ENCODE assay signal across 13 cellular contexts in genomic region chr11:61364012-61364396, GRCh38. TPM values are rescaled to one million over a fixed set of nuclear protein-coding genes. Genes with fewer than 3 reads are reported as not detected.
DNase-seq lines count a peak whose midpoint lies in the region; ATAC-seq, FAIRE-seq and TF ChIP-seq lines count a peak whose summit lies in the region.
"Had no signal": no experiment of that assay in that cellular context is flagged by ENCODE, and none has a peak within 500 bp of the region (broad histone marks: within the 10 kb centered on the region; RNA-seq: fewer than 3 reads in every experiment).

No MANE protein-coding gene starts in this region.

- FAIRE-seq in HepG2 (lab: Jason Lieb, UNC) = no peak

- CTCF ChIA-PET in HepG2 (lab: Yijun Ruan, JAX; ENCODE audit: low intra/inter-chr PET ratio, low total read pairs) = no interaction called here

- H3K27me3 Mint-ChIP-seq in T-helper 17 cell (no peaks in the 10 kb centered on the region), chondrocyte (ENCODE audit: low read depth) (no peaks in the 10 kb centered on the region), type B pancreatic cell (no peaks in the 10 kb centered on the region)

- intact Hi-C loops in HepG2 (cut with micrococcal nuclease; ENCODE audit: unreplicated experiment) = no loop called here
- intact Hi-C loops in right lobe of liver (cut with DNase I) = no loop called here

- peaks cover 9 to 42% of the 10 kb centered on the region in 2 experiments for H3K36me3 ChIP-seq in HepG2 (replicated peaks in 1 of 2; ENCODE audit: control insufficient read depth in 1 of 2, insufficient read depth in 2 of 2, low read length in 2 of 2)
- peaks cover 0 to 44% (median 15%) of the 10 kb centered on the region in 4 donors for H3K36me3 ChIP-seq in right lobe of liver

- no peaks in the 10 kb centered on the region for H4K20me1 ChIP-seq in HepG2 (ENCODE audit: insufficient read depth, low read length)

- no peak overlapping the region for H3K4me3 Mint-ChIP-seq in T-helper 17 cell
- H3K4me3 Mint-ChIP-seq in chondrocyte (ENCODE audit: unreplicated experiment) = peak overlapping the region; percentile 93
- H3K4me3 Mint-ChIP-seq in type B pancreatic cell = peak overlapping the region; percentile 100

- peaks cover 17% of the 10 kb centered on the region for H3K79me2 ChIP-seq in HepG2 (ENCODE audit: insufficient read depth, low read length)

- TF ChIP-seq POLR2A in HepG2 (IDR thresholded peaks at IDR 0.05; ENCODE audit: insufficient read depth in 1 of 2, low read depth in 2 of 2, low read length in 2 of 2) = no peak
- no peak for TF ChIP-seq POLR2A in right lobe of liver (IDR thresholded peaks at IDR 0.05)

- no peak overlapping the region for H2AFZ ChIP-seq in HepG2 (ENCODE audit: low read length)

- H3K4me1 ChIP-seq in HepG2 (ENCODE audit: insufficient read depth, low read length) (peaks cover 31% of the 10 kb centered on the region), right lobe of liver (peaks cover 0 to 33% (median 9%) of the 10 kb centered on the region in 4 donors)

- 94% methylated on average over 2 of the region's 2 CpGs for WGBS in HepG2 (ENCODE audit: low lambda C conversion rate)
- WGBS in right lobe of liver (ENCODE audit: insufficient coverage, low coverage, low lambda C conversion rate, missing lambda C conversion rate) = 100% methylated on average over 2 of the region's 2 CpGs

- no peaks in the 10 kb centered on the region for H3K9me3 ChIP-seq in HepG2 (ENCODE audit: low read length)
- no peaks in the 10 kb centered on the region for H3K9me3 ChIP-seq in right lobe of liver
- H3K9me3 ChIP-seq in T-helper 17 cell (ENCODE audit: control insufficient read depth, low read length, poor library complexity, severe bottlenecking) = no peaks in the 10 kb centered on the region

- peaks cover 2% of the 10 kb centered on the region for H3K36me3 Mint-ChIP-seq in T-helper 17 cell (ENCODE audit: low read depth)
- H3K36me3 Mint-ChIP-seq in chondrocyte (ENCODE audit: low read depth) = peaks cover 12% of the 10 kb centered on the region
- peaks cover 14% of the 10 kb centered on the region for H3K36me3 Mint-ChIP-seq in type B pancreatic cell

- H3K4me1 Mint-ChIP-seq in T-helper 17 cell = peaks cover 21% of the 10 kb centered on the region
- H3K4me1 Mint-ChIP-seq in chondrocyte (ENCODE audit: low read depth) = peaks cover 49% of the 10 kb centered on the region
- H3K4me1 Mint-ChIP-seq in type B pancreatic cell (ENCODE audit: unreplicated experiment) = peaks cover 28% of the 10 kb centered on the region

- no peak overlapping the region for H3K9ac ChIP-seq in HepG2 (ENCODE audit: insufficient read depth, low read depth, low read length)

- no peak for DNase-seq in HepG2 (ENCODE audit: low spot score)
- no peak for DNase-seq in right lobe of liver
- no peak for DNase-seq in T-helper 17 cell
- DNase-seq in chondrocyte (ENCODE audit: low spot score) = no peak
- DNase-seq in type B pancreatic cell (ENCODE audit: extremely low spot score, unreplicated experiment) = no peak
- DNase-seq in SHP77 treated with DMSO at 0.1 percent for 48 hours (lab: John Stamatoyannopoulos, UW) = no peak
- no peak for DNase-seq in activated effector memory CD4-positive, alpha-beta T cell treated with Interleukin-2 at 50 U/mL for 16 hours
- DNase-seq: anterior cingulate cortex; NCI-H1417; retina; stimulated activated CD4-positive, alpha-beta T cell treated with anti-CD3 and anti-CD28 coated beads, Interleukin-2, amount 100 ng/mL, for 24 hours; stimulated activated CD8-positive, alpha-beta memory T cell treated with anti-CD3 and anti-CD28 coated beads, Interleukin-4, amount 100 ng/mL, for 48 hours had no signal

- no peak for TF ChIP-seq EP300 in HepG2 (IDR thresholded peaks at IDR 0.05; ENCODE audit: low read depth in 2 of 2, low read length in 2 of 2)
- no peak for TF ChIP-seq EP300 in HepG2 (CRISPR knock-in tag; IDR thresholded peaks at IDR 0.05; ENCODE audit: borderline replicate concordance)

- no peak for TF ChIP-seq RAD21 in HepG2 (CRISPR knock-in tag; IDR thresholded peaks at IDR 0.05)

- H3K4me2 ChIP-seq in HepG2 (ENCODE audit: low read depth, low read length) = peak overlapping the region; percentile 81; the same call in 1 of the 2 replicates

- POLR2A ChIA-PET in HepG2 (lab: Yijun Ruan, JAX) = interaction anchor here (4.2 to 9.9 kb wide), 2 partner anchors 29 kb away, joined by 64 to 146 read pairs; partner anchors contain the start of genes DDB1, TKFC and TMEM216

- H3K27ac Mint-ChIP-seq in T-helper 17 cell (peak overlapping the region; percentile 34), chondrocyte (ENCODE audit: unreplicated experiment) (peak overlapping the region; percentile 8), type B pancreatic cell (peak overlapping the region; percentile 59)

- no peak for TF ChIP-seq CTCF in HepG2 (CRISPR knock-in tag; IDR thresholded peaks at IDR 0.05)
- TF ChIP-seq CTCF in right lobe of liver (IDR thresholded peaks at IDR 0.05) = no peak
- TF ChIP-seq CTCF in chondrocyte (IDR thresholded peaks at IDR 0.05) = no peak
- no peak for TF ChIP-seq CTCF in type B pancreatic cell (conservative IDR thresholded peaks at IDR 0.05)

- ATAC-seq in HepG2 (no peak), right lobe of liver (no peak), T-helper 17 cell (no peak), HG03135 (IDR thresholded peaks at IDR 0.05; ENCODE audit: unreplicated experiment) (no peak)

- BruUV-seq in HepG2 (replicated peaks; lab: Mats Ljungman, UMichigan) = no TSS peak

- H3K27ac ChIP-seq in HepG2 (ENCODE audit: extremely low read length, insufficient read depth, low read length) (no peak overlapping the region), right lobe of liver (no peak overlapping the region)

- in situ Hi-C loops in HepG2 (cut with HindIII; ENCODE audit: extremely low pct_ligation_motif_present, low pct_unique_long_range_greater_than_20kb) = no loop called here

- H3K27me3 ChIP-seq in HepG2 (ENCODE audit: control insufficient read depth in 1 of 2, insufficient read depth in 2 of 2, low read length in 2 of 2) (no peaks in the 10 kb centered on the region; a peak in 1 of 5 replicates), right lobe of liver (no peaks in the 10 kb centered on the region)

- H3K9me3 Mint-ChIP-seq in chondrocyte (ENCODE audit: low read depth) (no peaks in the 10 kb centered on the region), type B pancreatic cell (no peaks in the 10 kb centered on the region)

- H3K4me3 ChIP-seq in HepG2 (replicated peaks in 1 of 3; ENCODE audit: insufficient read depth in 1 of 3, low read depth in 2 of 3, low read length in 3 of 3) (no peak overlapping the region; a peak in 1 of 6 replicates), right lobe of liver (no peak overlapping the region)

RNA-seq across cellular contexts. Expression of gene TMEM138, which starts 1.8 kb away (rescaled TPM):
- total RNA-seq in HepG2 (2016; rRNA removed; fragmentation: Illumina TruSeq; extraction: Trizol) (29.7 and 43.5 TPM in 2 replicates), right lobe of liver (10 to 100 TPM; 18.2 to 41.0 (median 26.4) TPM), T-helper 17 cell (10 to 100 TPM; 46.1 to 48.9 TPM), chondrocyte (39.2 to 60.0 TPM (median 46.7 TPM) in 3 replicates), type B pancreatic cell (ENCODE audit: low replicate concordance) (35.3 and 54.5 TPM in 2 replicates)
- total RNA-seq in HepG2 (2016; cell fraction: cytosol; rRNA removed; fragmentation: Illumina TruSeq; extraction: Trizol; ENCODE audit: low read depth) = 51.3 and 54.5 TPM in 2 replicates
- total RNA-seq in HepG2 (2016; cell fraction: insoluble cytoplasmic fraction; rRNA removed; fragmentation: Illumina TruSeq; extraction: Trizol) = 30.1 and 40.0 TPM in 2 replicates
- total RNA-seq in HepG2 (2016; cell fraction: membrane; rRNA removed; fragmentation: Illumina TruSeq; extraction: Trizol) = 36.1 and 36.5 TPM in 2 replicates
- total RNA-seq in HepG2 (2016; cell fraction: nucleus; rRNA removed; fragmentation: Illumina TruSeq; extraction: Trizol) = 41.2 and 47.0 TPM in 2 replicates
- 51.0 and 61.0 TPM in 2 replicates for polyA plus RNA-seq in HepG2 (2011; rRNA removed)
- 21.8 and 35.0 TPM in 2 replicates for polyA plus RNA-seq in HepG2 (2011; cell fraction: cytosol; rRNA removed)
- 63.4 and 76.1 TPM in 2 replicates for polyA plus RNA-seq in HepG2 (2011; cell fraction: nucleus; rRNA removed)
- 17.6 and 19.2 TPM in 2 replicates for polyA plus RNA-seq in HepG2 (2012)
- 15.5 and 18.0 TPM in 2 replicates for polyA plus RNA-seq in HepG2 (2016; cell fraction: cytosol; fragmentation: Illumina TruSeq; extraction: Trizol; ENCODE audit: low read depth)
- polyA plus RNA-seq in HepG2 (2016; cell fraction: insoluble cytoplasmic fraction; fragmentation: Illumina TruSeq; extraction: Trizol; ENCODE audit: low read depth) = 42.8 and 45.1 TPM in 2 replicates
- 24.2 and 30.4 TPM in 2 replicates for polyA plus RNA-seq in HepG2 (2016; cell fraction: membrane; fragmentation: Illumina TruSeq; extraction: Trizol; ENCODE audit: low read depth)
- polyA plus RNA-seq in HepG2 (2016; cell fraction: nucleus; fragmentation: Illumina TruSeq; extraction: Trizol; ENCODE audit: insufficient read depth, low read depth) = 85.3 and 100 TPM in 2 replicates
- polyA minus RNA-seq in HepG2 (2011; rRNA and poly(A)+ RNA removed; ENCODE audit: low replicate concordance) = 50.4 and 173 TPM in 2 replicates
- polyA minus RNA-seq in HepG2 (2011; cell fraction: cytosol; rRNA and poly(A)+ RNA removed) = 9.5 and 9.6 TPM in 2 replicates
- polyA minus RNA-seq in HepG2 (2011; cell fraction: nucleus; rRNA and poly(A)+ RNA removed) = 41.6 and 57.1 TPM in 2 replicates

RNA-seq across cellular contexts. Expression of gene CYB561A3, which starts 2.3 kb away (rescaled TPM):
- total RNA-seq in HepG2 (2016; rRNA removed; fragmentation: Illumina TruSeq; extraction: Trizol) (11.5 and 14.9 TPM in 2 replicates), right lobe of liver (10 to 100 TPM; 25.6 to 41.8 (median 35.2) TPM), T-helper 17 cell (10 to 100 TPM; 32.4 to 35.6 TPM), chondrocyte (40.8 to 60.0 TPM (median 41.4 TPM) in 3 replicates), type B pancreatic cell (ENCODE audit: low replicate concordance) (34.9 and 35.0 TPM in 2 replicates)
- total RNA-seq in HepG2 (2016; cell fraction: cytosol; rRNA removed; fragmentation: Illumina TruSeq; extraction: Trizol; ENCODE audit: low read depth) = 5.6 and 5.9 TPM in 2 replicates
- 11.8 and 15.0 TPM in 2 replicates for total RNA-seq in HepG2 (2016; cell fraction: insoluble cytoplasmic fraction; rRNA removed; fragmentation: Illumina TruSeq; extraction: Trizol)
- 15.7 and 17.1 TPM in 2 replicates for total RNA-seq in HepG2 (2016; cell fraction: membrane; rRNA removed; fragmentation: Illumina TruSeq; extraction: Trizol)
- total RNA-seq in HepG2 (2016; cell fraction: nucleus; rRNA removed; fragmentation: Illumina TruSeq; extraction: Trizol) = 11.9 and 12.4 TPM in 2 replicates
- 11.4 and 14.7 TPM in 2 replicates for polyA plus RNA-seq in HepG2 (2011; rRNA removed)
- 19.7 and 21.5 TPM in 2 replicates for polyA plus RNA-seq in HepG2 (2011; cell fraction: cytosol; rRNA removed)
- polyA plus RNA-seq in HepG2 (2011; cell fraction: nucleus; rRNA removed) = 30.1 and 37.5 TPM in 2 replicates
- polyA plus RNA-seq in HepG2 (2012) = 10.9 and 13.2 TPM in 2 replicates
- 4.6 and 6.4 TPM in 2 replicates for polyA plus RNA-seq in HepG2 (2016; cell fraction: cytosol; fragmentation: Illumina TruSeq; extraction: Trizol; ENCODE audit: low read depth)
- 8.9 and 11.0 TPM in 2 replicates for polyA plus RNA-seq in HepG2 (2016; cell fraction: insoluble cytoplasmic fraction; fragmentation: Illumina TruSeq; extraction: Trizol; ENCODE audit: low read depth)
- 11.1 and 11.3 TPM in 2 replicates for polyA plus RNA-seq in HepG2 (2016; cell fraction: membrane; fragmentation: Illumina TruSeq; extraction: Trizol; ENCODE audit: low read depth)
- polyA plus RNA-seq in HepG2 (2016; cell fraction: nucleus; fragmentation: Illumina TruSeq; extraction: Trizol; ENCODE audit: insufficient read depth, low read depth) = 20.3 and 20.7 TPM in 2 replicates
- polyA minus RNA-seq in HepG2 (2011; rRNA and poly(A)+ RNA removed; ENCODE audit: low replicate concordance) = 41.4 and 173 TPM in 2 replicates
- 4.7 and 8.0 TPM in 2 replicates for polyA minus RNA-seq in HepG2 (2011; cell fraction: cytosol; rRNA and poly(A)+ RNA removed)
- 9.4 and 9.7 TPM in 2 replicates for polyA minus RNA-seq in HepG2 (2011; cell fraction: nucleus; rRNA and poly(A)+ RNA removed)

RNA-seq across cellular contexts. Expression of gene TMEM216, which starts 28.4 kb away (rescaled TPM):
- 25.2 and 25.4 TPM in 2 replicates for total RNA-seq in HepG2 (2016; rRNA removed; fragmentation: Illumina TruSeq; extraction: Trizol)
- 33.0 and 38.9 TPM in 2 replicates for total RNA-seq in HepG2 (2016; cell fraction: cytosol; rRNA removed; fragmentation: Illumina TruSeq; extraction: Trizol; ENCODE audit: low read depth)
- 23.9 and 27.8 TPM in 2 replicates for total RNA-seq in HepG2 (2016; cell fraction: insoluble cytoplasmic fraction; rRNA removed; fragmentation: Illumina TruSeq; extraction: Trizol)
- total RNA-seq in HepG2 (2016; cell fraction: membrane; rRNA removed; fragmentation: Illumina TruSeq; extraction: Trizol) = 43.9 and 52.8 TPM in 2 replicates
- total RNA-seq in HepG2 (2016; cell fraction: nucleus; rRNA removed; fragmentation: Illumina TruSeq; extraction: Trizol) = 15.8 and 17.5 TPM in 2 replicates
- 53.7 and 60.1 TPM in 2 replicates for polyA plus RNA-seq in HepG2 (2011; rRNA removed)
- polyA plus RNA-seq in HepG2 (2011; cell fraction: cytosol; rRNA removed) = 44.7 and 56.5 TPM in 2 replicates
- 20.0 and 25.6 TPM in 2 replicates for polyA plus RNA-seq in HepG2 (2011; cell fraction: nucleus; rRNA removed)
- polyA plus RNA-seq in HepG2 (2012) = 17.5 and 21.3 TPM in 2 replicates
- polyA plus RNA-seq in HepG2 (2016; cell fraction: cytosol; fragmentation: Illumina TruSeq; extraction: Trizol; ENCODE audit: low read depth) = 45.4 and 52.3 TPM in 2 replicates
- polyA plus RNA-seq in HepG2 (2016; cell fraction: insoluble cytoplasmic fraction; fragmentation: Illumina TruSeq; extraction: Trizol; ENCODE audit: low read depth) = 31.2 and 31.8 TPM in 2 replicates
- 53.1 and 57.7 TPM in 2 replicates for polyA plus RNA-seq in HepG2 (2016; cell fraction: membrane; fragmentation: Illumina TruSeq; extraction: Trizol; ENCODE audit: low read depth)
- polyA plus RNA-seq in HepG2 (2016; cell fraction: nucleus; fragmentation: Illumina TruSeq; extraction: Trizol; ENCODE audit: insufficient read depth, low read depth) = 33.0 and 35.6 TPM in 2 replicates
- 13.9 and 44.9 TPM in 2 replicates for polyA minus RNA-seq in HepG2 (2011; rRNA and poly(A)+ RNA removed; ENCODE audit: low replicate concordance)
- polyA minus RNA-seq in HepG2 (2011; cell fraction: cytosol; rRNA and poly(A)+ RNA removed) = 11.1 and 12.6 TPM in 2 replicates
- polyA minus RNA-seq in HepG2 (2011; cell fraction: nucleus; rRNA and poly(A)+ RNA removed) = 11.3 and 19.4 TPM in 2 replicates
- total RNA-seq in right lobe of liver = 1 to 10 TPM; 1.7 to 3.9 (median 2.0) TPM
- 1 to 10 TPM; 5.1 to 5.9 TPM for total RNA-seq in T-helper 17 cell
- total RNA-seq in chondrocyte = 9.3 to 14.4 TPM (median 9.8 TPM) in 3 replicates
- total RNA-seq in type B pancreatic cell (ENCODE audit: low replicate concordance) = 14.8 and 19.9 TPM in 2 replicates

RNA-seq across cellular contexts. Expression of gene TKFC, which starts 31.0 kb away (rescaled TPM):
- total RNA-seq in HepG2 (2016; rRNA removed; fragmentation: Illumina TruSeq; extraction: Trizol) (173 and 197 TPM in 2 replicates), right lobe of liver (100 to 1,000 TPM in 4 of 6 experiments, 10 to 100 TPM in 2; 36.6 to 216 (median 124) TPM), T-helper 17 cell (10 to 100 TPM; 39.6 to 41.9 TPM), chondrocyte (31.9 to 41.4 TPM (median 32.2 TPM) in 3 replicates), type B pancreatic cell (ENCODE audit: low replicate concordance) (66.9 and 72.6 TPM in 2 replicates)
- 25.7 and 34.7 TPM in 2 replicates for total RNA-seq in HepG2 (2016; cell fraction: cytosol; rRNA removed; fragmentation: Illumina TruSeq; extraction: Trizol; ENCODE audit: low read depth)
- total RNA-seq in HepG2 (2016; cell fraction: insoluble cytoplasmic fraction; rRNA removed; fragmentation: Illumina TruSeq; extraction: Trizol) = 152 and 194 TPM in 2 replicates
- 38.7 and 39.8 TPM in 2 replicates for total RNA-seq in HepG2 (2016; cell fraction: membrane; rRNA removed; fragmentation: Illumina TruSeq; extraction: Trizol)
- 130 and 153 TPM in 2 replicates for total RNA-seq in HepG2 (2016; cell fraction: nucleus; rRNA removed; fragmentation: Illumina TruSeq; extraction: Trizol)
- polyA plus RNA-seq in HepG2 (2011; rRNA removed) = 147 and 237 TPM in 2 replicates
- 67.4 and 90.7 TPM in 2 replicates for polyA plus RNA-seq in HepG2 (2011; cell fraction: cytosol; rRNA removed)
- 653 and 783 TPM in 2 replicates for polyA plus RNA-seq in HepG2 (2011; cell fraction: nucleus; rRNA removed)
- polyA plus RNA-seq in HepG2 (2012) = 226 and 325 TPM in 2 replicates
- polyA plus RNA-seq in HepG2 (2016; cell fraction: cytosol; fragmentation: Illumina TruSeq; extraction: Trizol; ENCODE audit: low read depth) = 15.1 and 18.3 TPM in 2 replicates
- polyA plus RNA-seq in HepG2 (2016; cell fraction: insoluble cytoplasmic fraction; fragmentation: Illumina TruSeq; extraction: Trizol; ENCODE audit: low read depth) = 134 and 173 TPM in 2 replicates
- 31.3 and 33.9 TPM in 2 replicates for polyA plus RNA-seq in HepG2 (2016; cell fraction: membrane; fragmentation: Illumina TruSeq; extraction: Trizol; ENCODE audit: low read depth)
- polyA plus RNA-seq in HepG2 (2016; cell fraction: nucleus; fragmentation: Illumina TruSeq; extraction: Trizol; ENCODE audit: insufficient read depth, low read depth) = 236 and 246 TPM in 2 replicates
- 121 and 450 TPM in 2 replicates for polyA minus RNA-seq in HepG2 (2011; rRNA and poly(A)+ RNA removed; ENCODE audit: low replicate concordance)
- polyA minus RNA-seq in HepG2 (2011; cell fraction: cytosol; rRNA and poly(A)+ RNA removed) = 129 and 149 TPM in 2 replicates
- polyA minus RNA-seq in HepG2 (2011; cell fraction: nucleus; rRNA and poly(A)+ RNA removed) = 181 and 214 TPM in 2 replicates

RNA-seq across cellular contexts. Expression of gene DDB1, which starts 31.1 kb away (rescaled TPM):
- total RNA-seq in HepG2 (2016; rRNA removed; fragmentation: Illumina TruSeq; extraction: Trizol) = 266 and 292 TPM in 2 replicates
- 44.8 and 45.1 TPM in 2 replicates for total RNA-seq in HepG2 (2016; cell fraction: cytosol; rRNA removed; fragmentation: Illumina TruSeq; extraction: Trizol; ENCODE audit: low read depth)
- total RNA-seq in HepG2 (2016; cell fraction: insoluble cytoplasmic fraction; rRNA removed; fragmentation: Illumina TruSeq; extraction: Trizol) = 272 and 286 TPM in 2 replicates
- 67.0 and 70.3 TPM in 2 replicates for total RNA-seq in HepG2 (2016; cell fraction: membrane; rRNA removed; fragmentation: Illumina TruSeq; extraction: Trizol)
- total RNA-seq in HepG2 (2016; cell fraction: nucleus; rRNA removed; fragmentation: Illumina TruSeq; extraction: Trizol) = 147 and 162 TPM in 2 replicates
- 175 and 217 TPM in 2 replicates for polyA plus RNA-seq in HepG2 (2011; rRNA removed)
- polyA plus RNA-seq in HepG2 (2011; cell fraction: cytosol; rRNA removed) = 205 and 216 TPM in 2 replicates
- polyA plus RNA-seq in HepG2 (2011; cell fraction: nucleus; rRNA removed) = 144 and 152 TPM in 2 replicates
- 123 and 153 TPM in 2 replicates for polyA plus RNA-seq in HepG2 (2012)
- polyA plus RNA-seq in HepG2 (2016; cell fraction: cytosol; fragmentation: Illumina TruSeq; extraction: Trizol; ENCODE audit: low read depth) = 13.5 and 15.8 TPM in 2 replicates
- polyA plus RNA-seq in HepG2 (2016; cell fraction: insoluble cytoplasmic fraction; fragmentation: Illumina TruSeq; extraction: Trizol; ENCODE audit: low read depth) = 239 and 252 TPM in 2 replicates
- 34.0 and 38.3 TPM in 2 replicates for polyA plus RNA-seq in HepG2 (2016; cell fraction: membrane; fragmentation: Illumina TruSeq; extraction: Trizol; ENCODE audit: low read depth)
- 168 and 174 TPM in 2 replicates for polyA plus RNA-seq in HepG2 (2016; cell fraction: nucleus; fragmentation: Illumina TruSeq; extraction: Trizol; ENCODE audit: insufficient read depth, low read depth)
- polyA minus RNA-seq in HepG2 (2011; rRNA and poly(A)+ RNA removed; ENCODE audit: low replicate concordance) = 584 and 611 TPM in 2 replicates
- 276 and 305 TPM in 2 replicates for polyA minus RNA-seq in HepG2 (2011; cell fraction: cytosol; rRNA and poly(A)+ RNA removed)
- polyA minus RNA-seq in HepG2 (2011; cell fraction: nucleus; rRNA and poly(A)+ RNA removed) = 187 and 203 TPM in 2 replicates
- total RNA-seq in right lobe of liver = 10 to 100 TPM; 70.9 to 94.5 (median 83.9) TPM
- 100 to 1,000 TPM; 147 to 184 TPM for total RNA-seq in T-helper 17 cell
- total RNA-seq in chondrocyte = 188 to 264 TPM (median 194 TPM) in 3 replicates
- 234 and 279 TPM in 2 replicates for total RNA-seq in type B pancreatic cell (ENCODE audit: low replicate concordance)

Comparison
In these comparisons a context has a peak if more than half of its experiments do, and no peak if none do; other contexts are left out.
1. H3K27ac Mint-ChIP-seq: peak in every context shown above with its lines; median percentile 59 in type B pancreatic cell; 34 in T-helper 17 cell; 8 in chondrocyte.